Comparison of ENCODE assay signal across 12 cellular contexts in genomic region chr5:6660704-6661103, GRCh38. TPM values are rescaled to one million over a fixed set of nuclear protein-coding genes. Genes with fewer than 3 reads are reported as not detected.
DNase-seq lines count a peak whose midpoint lies in the region; ATAC-seq, FAIRE-seq and TF ChIP-seq lines count a peak whose summit lies in the region.
"Had no signal": no experiment of that assay in that cellular context is flagged by ENCODE, and none has a peak within 500 bp of the region (broad histone marks: within the 10 kb centered on the region; RNA-seq: fewer than 3 reads in every experiment).

No MANE protein-coding gene starts in this region.

- POLR2A ChIA-PET in K562 (lab: Yijun Ruan, JAX), result no interaction called here

- intact Hi-C loops in K562 (cut with micrococcal nuclease) (no loop called here), left ventricle myocardium inferior (cut with micrococcal nuclease) (no loop called here)

- H3K27me3 ChIP-seq in K562 (ENCODE audit: control insufficient read depth in 2 of 2, insufficient read depth in 2 of 2, low read length in 2 of 2) (no peaks in the 10 kb centered on the region), left ventricle myocardium inferior (ENCODE audit: low read depth) (no peaks in the 10 kb centered on the region)
- H3K27me3 ChIP-seq: colonic mucosa, gastrocnemius medialis had no signal

- H4K20me1 ChIP-seq in K562 (replicated peaks; ENCODE audit: control insufficient read depth, insufficient read depth, low read length), result no peaks in the 10 kb centered on the region

- H3K4me1 ChIP-seq in K562 (replicated peaks in 1 of 2; ENCODE audit: control insufficient read depth in 2 of 2, insufficient read depth in 2 of 2, low read length in 2 of 2) (no peaks in the 10 kb centered on the region), left ventricle myocardium inferior (no peaks in the 10 kb centered on the region)
- H3K4me1 ChIP-seq: colonic mucosa had no signal

- WGBS in K562 (ENCODE audit: insufficient coverage, low coverage, missing lambda C conversion rate), result 80% methylated on average over 3 of the region's 3 CpGs

- no peak overlapping the region for H3K27ac ChIP-seq in K562 (ENCODE audit: extremely low read depth, low read depth, low read length)
- H3K27ac ChIP-seq in left ventricle myocardium inferior (replicated peaks), result no peak overlapping the region
- H3K27ac ChIP-seq: colonic mucosa, gastrocnemius medialis had no signal

- TF ChIP-seq RAD21 in K562 (CRISPR knock-in tag; conservative IDR thresholded peaks at IDR 0.05 in 1 of 2, IDR thresholded peaks at IDR 0.05 in 1 of 2), result no peak

- no peak for TF ChIP-seq EP300 in K562 (IDR thresholded peaks at IDR 0.05; ENCODE audit: low read length)

- peaks cover 21% of the 10 kb centered on the region for H3K36me3 ChIP-seq in K562 (ENCODE audit: control insufficient read depth, insufficient read depth, low read length)
- peaks cover 45% of the 10 kb centered on the region for H3K36me3 ChIP-seq in left ventricle myocardium inferior
- H3K36me3 ChIP-seq: colonic mucosa had no signal

- no peak overlapping the region for H3K9ac ChIP-seq in K562 (ENCODE audit: insufficient read depth in 1 of 2, low read depth in 2 of 2, low read length in 2 of 2)

- BruUV-seq in K562 (replicated peaks; lab: Mats Ljungman, UMichigan), result no TSS peak

- H2AFZ ChIP-seq in K562 (ENCODE audit: low read depth, low read length), result no peak overlapping the region

- H3K9me3 ChIP-seq in K562 (replicated peaks; ENCODE audit: control insufficient read depth, insufficient read depth, low read depth, low read length) (0 out of 2 replicates have a peak, but pooled peaks cover 2% of the 10 kb centered on the region), left ventricle myocardium inferior (replicated peaks) (peaks cover 24% of the 10 kb centered on the region)
- H3K9me3 ChIP-seq: colonic mucosa had no signal

- no peak for DNase-seq in K562 (ENCODE audit: extremely low read depth in 1 of 4, low spot score in 3 of 4)
- no peak for DNase-seq in central memory CD4-positive, alpha-beta T cell
- no peak for DNase-seq in left ventricle myocardium inferior
- DNase-seq in COLO829 (ENCODE audit: low spot score), result no peak
- DNase-seq in putamen (ENCODE audit: low spot score), result no peak
- DNase-seq: colonic mucosa, gastrocnemius medialis, NCI-H187 had no signal

- in situ Hi-C loops in K562 (cut with MboI), result no loop called here

- no peaks in the 10 kb centered on the region for H3K79me2 ChIP-seq in K562 (ENCODE audit: control insufficient read depth, insufficient read depth, low read length)

- H3K4me2 ChIP-seq in K562 (ENCODE audit: insufficient read depth, low read length), result no peak overlapping the region

- H3K4me3 ChIP-seq in K562, result no peak overlapping the region
- no peak overlapping the region for H3K4me3 ChIP-seq in left ventricle myocardium inferior
- H3K4me3 ChIP-seq: colonic mucosa, gastrocnemius medialis, skin epidermis had no signal

- TF ChIP-seq POLR2A in K562 (conservative IDR thresholded peaks at IDR 0.05), result no peak

- TF ChIP-seq CTCF in K562 (IDR thresholded peaks at IDR 0.05 in 2 of 3, conservative IDR thresholded peaks at IDR 0.05 in 1 of 3; ENCODE audit: insufficient read depth in 2 of 3, low read depth in 1 of 3, low read length in 3 of 3) (no peak), left ventricle myocardium inferior (IDR thresholded peaks at IDR 0.05; ENCODE audit: borderline replicate concordance) (no peak)

- CTCF ChIA-PET in K562 (lab: Yijun Ruan, JAX; ENCODE audit: low intra/inter-chr PET ratio), result no interaction called here

- FAIRE-seq in K562 (lab: Jason Lieb, UNC), result peak; percentile 6

- ATAC-seq in GM18520 (IDR thresholded peaks at IDR 0.05; ENCODE audit: unreplicated experiment) (peak; percentile 19), GM21423 (IDR thresholded peaks at IDR 0.05; ENCODE audit: unreplicated experiment) (peak; percentile 37), HG03097 (IDR thresholded peaks at IDR 0.05; ENCODE audit: low FRiP score, unreplicated experiment) (peak; percentile 34), K562 (no peak)
- ATAC-seq: gastrocnemius medialis had no signal

- H3K9me1 ChIP-seq in K562 (ENCODE audit: control insufficient read depth, insufficient read depth, low read length), result no peaks in the 10 kb centered on the region

TF ChIP-seq in K562, 482 proteins besides CTCF, POLR2A, EP300 and RAD21:
- TF ChIP-seq ZNF830 (CRISPR knock-in tag; IDR thresholded peaks at IDR 0.05), result no peak
- no peak for TF ChIP-seq ZC3H11A (IDR thresholded peaks at IDR 0.05; ENCODE audit: low read depth, low read length)
- TF ChIP-seq KLF13 (tag; IDR thresholded peaks at IDR 0.05; ENCODE audit: borderline replicate concordance, low read depth), result no peak
- no peak for TF ChIP-seq CREM (IDR thresholded peaks at IDR 0.05; ENCODE audit: low read depth)
- no peak for TF ChIP-seq MAFK (IDR thresholded peaks at IDR 0.05; ENCODE audit: low read length)

RNA-seq across cellular contexts. Expression of gene SRD5A1, which starts 27.5 kb away (rescaled TPM):
- total RNA-seq in K562 (2011; cell fraction: chromatin; rRNA removed; ENCODE audit: low replicate concordance), result 18.5 and 18.8 TPM in 2 replicates
- total RNA-seq in K562 (2011; cell fraction: nucleolus; rRNA removed), result 8.7 and 11.2 TPM in 2 replicates
- 13.9 and 23.4 TPM in 2 replicates for total RNA-seq in K562 (2011; cell fraction: nucleoplasm; rRNA removed)
- total RNA-seq in K562 (2014; rRNA removed), result 14.4 and 21.2 TPM in 2 replicates
- 6.7 and 9.7 TPM in 2 replicates for total RNA-seq in K562 (2014; rRNA removed; fragmentation: Illumina TruSeq; extraction: Trizol)
- total RNA-seq in K562 (2015; rRNA removed; fragmentation: Illumina TruSeq; extraction: Trizol), result 5.0 TPM in 2 replicates
- total RNA-seq in K562 (2021), result 22.1 and 22.2 TPM in 2 replicates
- polyA plus RNA-seq in K562 (2011; rRNA removed), result 20.0 and 22.6 TPM in 2 replicates
- 16.3 and 47.6 TPM in 2 replicates for polyA plus RNA-seq in K562 (2011; cell fraction: cytosol; rRNA removed)
- polyA plus RNA-seq in K562 (2011; cell fraction: nucleus; rRNA removed), result 15.9 and 23.7 TPM in 2 replicates
- polyA plus RNA-seq in K562 (2012), result 7.2 and 11.9 TPM in 2 replicates
- 7.2 and 8.1 TPM in 2 replicates for polyA plus RNA-seq in K562 (2014; fragmentation: Illumina TruSeq; extraction: Trizol)
- polyA plus RNA-seq in K562 (2014; fragmentation: Nextera tagmentation; extraction: Ambion mirVana), result 1 to 10 TPM; 1.3 to 1.8 TPM
- polyA plus RNA-seq in K562 (2014; rRNA removed), result 13.7 and 19.0 TPM in 2 replicates
- polyA minus RNA-seq in K562 (2011; rRNA and poly(A)+ RNA removed), result 7.1 and 8.6 TPM in 2 replicates
- polyA minus RNA-seq in K562 (2011; cell fraction: cytosol; rRNA and poly(A)+ RNA removed), result 5.7 and 7.3 TPM in 2 replicates
- 6.8 and 9.6 TPM in 2 replicates for polyA minus RNA-seq in K562 (2011; cell fraction: nucleus; rRNA and poly(A)+ RNA removed)
- total RNA-seq in left ventricle myocardium inferior, result 2.5 TPM

RNA-seq across cellular contexts. Expression of gene NSUN2, which starts 27.9 kb away (rescaled TPM):
- total RNA-seq in K562 (2011; cell fraction: chromatin; rRNA removed; ENCODE audit: low replicate concordance), result 302 and 367 TPM in 2 replicates
- total RNA-seq in K562 (2011; cell fraction: nucleolus; rRNA removed), result 157 and 179 TPM in 2 replicates
- total RNA-seq in K562 (2011; cell fraction: nucleoplasm; rRNA removed), result 204 and 221 TPM in 2 replicates
- total RNA-seq in K562 (2014; rRNA removed) (138 and 161 TPM in 2 replicates), K562 (2014; rRNA removed; fragmentation: Illumina TruSeq; extraction: Trizol) (127 and 137 TPM in 2 replicates), K562 (2015; rRNA removed; fragmentation: Illumina TruSeq; extraction: Trizol) (122 and 124 TPM in 2 replicates), K562 (2021) (138 and 160 TPM in 2 replicates), left ventricle myocardium inferior (34.4 TPM)
- polyA plus RNA-seq in K562 (2011; rRNA removed) (97.8 and 118 TPM in 2 replicates), K562 (2014; fragmentation: Illumina TruSeq; extraction: Trizol) (158 and 167 TPM in 2 replicates), K562 (2014; fragmentation: Nextera tagmentation; extraction: Ambion mirVana) (10 to 100 TPM in 1 of 2 experiments, 1 to 10 TPM in 1; 9.2 to 13.6 TPM), K562 (2014; rRNA removed) (153 and 156 TPM in 2 replicates)
- polyA plus RNA-seq in K562 (2011; cell fraction: cytosol; rRNA removed), result 65.2 and 68.8 TPM in 2 replicates
- 184 and 242 TPM in 2 replicates for polyA plus RNA-seq in K562 (2011; cell fraction: nucleus; rRNA removed)
- polyA plus RNA-seq in K562 (2012), result 70.0 and 115 TPM in 2 replicates
- polyA minus RNA-seq in K562 (2011; rRNA and poly(A)+ RNA removed), result 89.1 and 113 TPM in 2 replicates
- 57.1 and 67.4 TPM in 2 replicates for polyA minus RNA-seq in K562 (2011; cell fraction: cytosol; rRNA and poly(A)+ RNA removed)
- polyA minus RNA-seq in K562 (2011; cell fraction: nucleus; rRNA and poly(A)+ RNA removed), result 83.1 and 96.6 TPM in 2 replicates

RNA-seq across cellular contexts. Expression of gene TENT4A, which starts 52.5 kb away (rescaled TPM):
- 144 and 165 TPM in 2 replicates for total RNA-seq in K562 (2011; cell fraction: chromatin; rRNA removed; ENCODE audit: low replicate concordance)
- 58.9 and 66.3 TPM in 2 replicates for total RNA-seq in K562 (2011; cell fraction: nucleolus; rRNA removed)
- 88.6 and 115 TPM in 2 replicates for total RNA-seq in K562 (2011; cell fraction: nucleoplasm; rRNA removed)
- total RNA-seq in K562 (2014; rRNA removed) (10.9 and 16.5 TPM in 2 replicates), K562 (2014; rRNA removed; fragmentation: Illumina TruSeq; extraction: Trizol) (11.6 and 13.0 TPM in 2 replicates), K562 (2015; rRNA removed; fragmentation: Illumina TruSeq; extraction: Trizol) (14.9 and 17.7 TPM in 2 replicates), K562 (2021) (24.0 and 26.6 TPM in 2 replicates), left ventricle myocardium inferior (9.5 TPM)
- polyA plus RNA-seq in K562 (2011; rRNA removed) (7.4 and 8.2 TPM in 2 replicates), K562 (2014; fragmentation: Illumina TruSeq; extraction: Trizol) (25.7 and 27.3 TPM in 2 replicates), K562 (2014; fragmentation: Nextera tagmentation; extraction: Ambion mirVana) (1 to 10 TPM; 1.3 to 1.6 TPM), K562 (2014; rRNA removed) (18.8 and 20.3 TPM in 2 replicates)
- 4.4 and 5.5 TPM in 2 replicates for polyA plus RNA-seq in K562 (2011; cell fraction: cytosol; rRNA removed)
- polyA plus RNA-seq in K562 (2011; cell fraction: nucleus; rRNA removed), result 76.9 and 93.7 TPM in 2 replicates
- 14.4 and 14.7 TPM in 2 replicates for polyA plus RNA-seq in K562 (2012)
- 14.8 and 19.0 TPM in 2 replicates for polyA minus RNA-seq in K562 (2011; rRNA and poly(A)+ RNA removed)
- 7.3 and 8.5 TPM in 2 replicates for polyA minus RNA-seq in K562 (2011; cell fraction: cytosol; rRNA and poly(A)+ RNA removed)
- polyA minus RNA-seq in K562 (2011; cell fraction: nucleus; rRNA and poly(A)+ RNA removed), result 41.6 and 56.6 TPM in 2 replicates
